Comparison of ENCODE assay signal across 8 cellular contexts in genomic region chr17:51764387-51764971, GRCh38.
DNase-seq lines count a peak whose midpoint lies in the region; TF ChIP-seq lines count a peak whose summit lies in the region.

No MANE protein-coding gene starts in this region.

- H3K4me1 Mint-ChIP-seq in H9 = no peaks in the 10 kb centered on the region

- peaks cover 0 to 6% (median 0%) of the 10 kb centered on the region in 3 experiments; a peak in 1 of 7 replicates for H3K36me3 Mint-ChIP-seq in H9 (ENCODE audit: insufficient read depth in 1 of 3, low read depth in 3 of 3)

- no peaks in the 10 kb centered on the region for H3K23me2 ChIP-seq in H9 (ENCODE audit: insufficient read length, low read depth, low read length, poor library complexity, severe bottlenecking)

- H4K91ac ChIP-seq in H9 (ENCODE audit: insufficient read length, low read depth, low read length) = no peak overlapping the region

- no peak overlapping the region for H3K4me3 ChIP-seq in prostate gland

- H3K9ac ChIP-seq in H9 (ENCODE audit: extremely low read depth, insufficient read length, low read length) = no peak overlapping the region

- H3K18ac ChIP-seq in H9 (ENCODE audit: insufficient read length, low read depth, low read length) = no peak overlapping the region

- H2BK12ac ChIP-seq in H9 (ENCODE audit: insufficient read length, low read depth, low read length) = no peak overlapping the region

- no peaks in the 10 kb centered on the region for H4K20me1 ChIP-seq in H9 (ENCODE audit: control insufficient read depth, insufficient read depth, insufficient read length)

- no peak overlapping the region for H4K5ac ChIP-seq in H9 (ENCODE audit: insufficient read length, low read depth, low read length)

- DNase-seq in H9 (peak; percentile 87), LoVo (ENCODE audit: low spot score) (peak; percentile 61), RPMI8226 (peak; percentile 63), head of caudate nucleus (peak; percentile 11 to 83 (median 54)), prostate gland (ENCODE audit: low spot score) (peak; percentile 24), posterior vena cava (ENCODE audit: low spot score) (no peak)
- peak; percentile 27 for DNase-seq in activated naive CD4-positive, alpha-beta T cell treated with Interleukin-2 at 50 U/mL for 16 hours

- H3K14ac ChIP-seq in H9 (ENCODE audit: insufficient read depth, low read length) = no peak overlapping the region

- H3K9me3 ChIP-seq in H9 (ENCODE audit: control insufficient read depth, low read depth, low read length) = no peaks in the 10 kb centered on the region
- H3K9me3 ChIP-seq in prostate gland = no peaks in the 10 kb centered on the region

- no peak overlapping the region for H3K4me3 Mint-ChIP-seq in H9

- H3T11ph ChIP-seq in H9 (ENCODE audit: low read length) = no peak overlapping the region

- H3K4me1 ChIP-seq in H9 (ENCODE audit: insufficient read depth, low read length) (no peaks in the 10 kb centered on the region), prostate gland (replicated peaks) (no peaks in the 10 kb centered on the region)

- no peak overlapping the region for H3K4me2 ChIP-seq in H9 (ENCODE audit: insufficient read depth, insufficient read length, low read length)

- intact Hi-C loops in head of caudate nucleus (cut with DNase I) (loop anchor here (10.0 kb wide), 1 partner anchor 340 kb away; no protein-coding TSS in a partner anchor), prostate gland (cut with DNase I) (loop anchor here (10.0 kb wide), 1 partner anchor 350 kb away; no protein-coding TSS in a partner anchor), posterior vena cava (cut with DNase I) (loop anchor here (5.0 to 10.0 kb wide), 3 partner anchors 340 to 573 kb away; no protein-coding TSS in a partner anchor)

- H2AFZ ChIP-seq in H9 (ENCODE audit: low read length) = no peak overlapping the region

- TF ChIP-seq POLR2A in prostate gland (IDR thresholded peaks at IDR 0.05) = no peak

- TF ChIP-seq CTCF in GM12873 (IDR thresholded peaks at IDR 0.05; ENCODE audit: insufficient read depth, low read depth, low read length, missing control alignments) (peak; percentile 90), H9 (conservative IDR thresholded peaks at IDR 0.05) (peak; percentile 90), prostate gland (IDR thresholded peaks at IDR 0.05) (peak; percentile 40 to 70 (median 64))

- H2BK20ac ChIP-seq in H9 (ENCODE audit: low read depth, low read length, poor library complexity, severe bottlenecking) = no peak overlapping the region

- no peaks in the 10 kb centered on the region for H3K79me1 ChIP-seq in H9 (ENCODE audit: insufficient read depth, low read depth, low read length, poor library complexity, severe bottlenecking)

- H3K27me3 Mint-ChIP-seq in H9 (ENCODE audit: low read depth) = no peaks in the 10 kb centered on the region

- H2AK5ac ChIP-seq in H9 (ENCODE audit: insufficient read length, low read length) = no peak overlapping the region

- H3K27ac Mint-ChIP-seq in H9 = no peak overlapping the region; a peak in 1 of 7 replicates

- H3K79me2 ChIP-seq in H9 (ENCODE audit: insufficient read depth, low read length) = no peaks in the 10 kb centered on the region

- H2BK5ac ChIP-seq in H9 (ENCODE audit: insufficient read length, low read length) = no peak overlapping the region

- H3K27me3 ChIP-seq in H9 (ENCODE audit: insufficient read depth, low read length) (no peaks in the 10 kb centered on the region), prostate gland (replicated peaks; ENCODE audit: insufficient read depth) (no peaks in the 10 kb centered on the region)

- no CpG with 5 or more reads among the region's 4 CpGs for WGBS in H9 (ENCODE audit: extremely low coverage, insufficient read length, low lambda C conversion rate)
- WGBS in prostate gland = 19% methylated on average over 4 of the region's 4 CpGs

- H4K8ac ChIP-seq in H9 (replicated peaks; ENCODE audit: insufficient read length, low read depth, low read length) = no peak overlapping the region

- no peak overlapping the region for H3K23ac ChIP-seq in H9 (ENCODE audit: insufficient read length, low read depth, low read length)

- no peaks in the 10 kb centered on the region for H3K36me3 ChIP-seq in prostate gland

- H3K56ac ChIP-seq in H9 (ENCODE audit: insufficient read length, low read depth, low read length) = no peak overlapping the region

- no peak overlapping the region for H3K27ac ChIP-seq in H9 (ENCODE audit: insufficient read length, low read depth, low read length)
- no peak overlapping the region for H3K27ac ChIP-seq in prostate gland

- peaks cover 3% of the 10 kb centered on the region in 2 experiments; a peak in 2 of 5 replicates for H3K9me3 Mint-ChIP-seq in H9

- no peak overlapping the region for H3K4ac ChIP-seq in H9 (ENCODE audit: low read depth, low read length)

- H2BK120ac ChIP-seq in H9 (ENCODE audit: low read depth, low read length, poor library complexity, severe bottlenecking) = no peak overlapping the region

- no peak overlapping the region for H2BK15ac ChIP-seq in H9 (ENCODE audit: low read depth, low read length)
